ENCODE assay signal across 8 cellular contexts in genomic region chr19:37251308-37252229, GRCh38. TPM values are rescaled to one million over a fixed set of nuclear protein-coding genes. Genes with fewer than 3 reads are reported as not detected.
A peak's percentile ranks its signal among the peaks of the same experiment; 100 is the strongest.
DNase-seq lines count a peak whose midpoint lies in the region; ATAC-seq lines count a peak whose summit lies in the region.

No MANE protein-coding gene starts in this region.

- peak overlapping the region; percentile 80 for H3K4me3 Mint-ChIP-seq in central memory CD8-positive, alpha-beta T cell
- H3K4me3 Mint-ChIP-seq in stimulated activated memory B cell treated with anti-CD40 and anti-IgM and Interleukin-4, amounts not matched to agents 10 μg/mL and 1 μg/mL and 100 μg/mL, for 72 hours = peak overlapping the region; percentile 82

- peaks cover 4% of the 10 kb centered on the region for H3K36me3 Mint-ChIP-seq in central memory CD8-positive, alpha-beta T cell (ENCODE audit: insufficient read depth)
- peaks cover 49% of the 10 kb centered on the region for H3K36me3 Mint-ChIP-seq in stimulated activated memory B cell treated with anti-CD40 and anti-IgM and Interleukin-4, amounts not matched to agents 10 μg/mL and 1 μg/mL and 100 μg/mL, for 72 hours

- H3K27ac Mint-ChIP-seq in central memory CD8-positive, alpha-beta T cell (ENCODE audit: low read depth) = peak overlapping the region; percentile 84
- H3K27ac Mint-ChIP-seq in stimulated activated memory B cell treated with anti-CD40 and anti-IgM and Interleukin-4, amounts not matched to agents 10 μg/mL and 1 μg/mL and 100 μg/mL, for 72 hours = peak overlapping the region; percentile 76

- peaks cover 6% of the 10 kb centered on the region for H3K4me1 Mint-ChIP-seq in central memory CD8-positive, alpha-beta T cell
- H3K4me1 Mint-ChIP-seq in stimulated activated memory B cell treated with anti-CD40 and anti-IgM and Interleukin-4, amounts not matched to agents 10 μg/mL and 1 μg/mL and 100 μg/mL, for 72 hours = peaks cover 13% of the 10 kb centered on the region

- H3K27me3 Mint-ChIP-seq in central memory CD8-positive, alpha-beta T cell = no peaks in the 10 kb centered on the region
- H3K27me3 Mint-ChIP-seq in stimulated activated memory B cell treated with anti-CD40 and anti-IgM and Interleukin-4, amounts not matched to agents 10 μg/mL and 1 μg/mL and 100 μg/mL, for 72 hours = no peaks in the 10 kb centered on the region

- peaks cover 16% of the 10 kb centered on the region for H3K9me3 Mint-ChIP-seq in central memory CD8-positive, alpha-beta T cell
- H3K9me3 Mint-ChIP-seq in stimulated activated memory B cell treated with anti-CD40 and anti-IgM and Interleukin-4, amounts not matched to agents 10 μg/mL and 1 μg/mL and 100 μg/mL, for 72 hours = peaks cover 34% of the 10 kb centered on the region

- DNase-seq in DMS53 treated with DMSO at 0.1 percent for 48 hours (lab: John Stamatoyannopoulos, UW; ENCODE audit: unreplicated experiment) = peak; percentile 99
- DNase-seq in KG1 (lab: John Stamatoyannopoulos, UW) = peak; percentile 10
- peak; percentile 98 for DNase-seq in SK-N-DZ (ENCODE audit: low spot score)
- peak in 1 of 2 donors; percentile 67 for DNase-seq in central memory CD8-positive, alpha-beta T cell (ENCODE audit: low spot score in 2 of 2)
- peak; percentile 99 for DNase-seq in left kidney (ENCODE audit: low read depth, low spot score)
- no peak for DNase-seq in Kasumi-1 (lab: John Stamatoyannopoulos, UW)

- peak; percentile 96 for ATAC-seq in central memory CD8-positive, alpha-beta T cell (replicated peaks; ENCODE audit: extremely low read depth, poor library complexity, severe bottlenecking)
- ATAC-seq in stimulated activated memory B cell treated with anti-CD40 and anti-IgM and Interleukin-4, amounts not matched to agents 10 μg/mL and 1 μg/mL and 100 μg/mL, for 72 hours = peak; percentile 100
- no peak for ATAC-seq in HG02840 (IDR thresholded peaks at IDR 0.05; ENCODE audit: low FRiP score, unreplicated experiment)

RNA-seq across cellular contexts. Expression of gene ZNF383, which starts 33.6 kb away (rescaled TPM):
- 3.2 and 3.8 TPM in 2 replicates for polyA plus RNA-seq in SK-N-DZ (2014; cell fraction: cytosol; rRNA removed)
- 4.8 TPM in 2 replicates for polyA plus RNA-seq in SK-N-DZ (2014; cell fraction: nucleus; rRNA removed)

RNA-seq across cellular contexts. Expression of gene ZNF585B, which starts 41.2 kb away (rescaled TPM):
- 8.6 and 10.1 TPM in 2 replicates for polyA plus RNA-seq in SK-N-DZ (2014; cell fraction: cytosol; rRNA removed)
- 6.2 and 10.7 TPM in 2 replicates for polyA plus RNA-seq in SK-N-DZ (2014; cell fraction: nucleus; rRNA removed)

Comparison
In these comparisons a context has a peak if more than half of its experiments do, and no peak if none do; other contexts are left out.
1. DNase-seq: peak in DMS53 treated with DMSO at 0.1 percent for 48 hours (single experiment), KG1 (single experiment), SK-N-DZ (single experiment) and left kidney (single experiment); none in Kasumi-1 (0 of 2).